8 cellular contexts compared by ENCODE assay signal in the genomic region with DNA sequence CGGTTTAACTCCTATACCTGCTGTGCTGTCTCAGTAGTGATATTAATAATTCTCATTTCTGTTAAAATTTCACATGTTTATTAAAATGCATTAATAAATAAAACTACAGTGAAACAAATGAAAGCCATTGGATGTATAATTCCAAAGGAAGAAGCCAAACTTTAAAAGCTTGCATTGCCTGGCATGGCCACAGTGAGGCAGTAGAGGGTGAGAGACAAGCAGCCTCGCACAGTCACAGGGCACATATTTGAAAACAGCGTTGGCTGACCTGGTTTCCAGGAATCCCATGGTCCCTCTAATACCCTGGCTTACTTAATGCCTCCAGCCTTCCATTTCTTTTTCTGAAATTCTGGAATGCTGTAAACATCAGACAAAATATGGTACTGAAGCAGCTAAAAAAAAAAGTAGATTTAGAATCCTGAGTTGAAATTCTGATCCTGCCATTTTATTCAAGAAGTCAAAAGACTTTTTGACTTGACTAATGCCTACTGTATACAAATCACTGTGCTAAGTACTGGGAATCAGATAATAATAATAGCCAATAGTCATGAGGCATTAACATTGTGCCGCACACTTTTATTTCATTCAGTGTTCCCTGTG. TPM values are rescaled to one million over a fixed set of nuclear protein-coding genes. Genes with fewer than 3 reads are reported as not detected.
DNase-seq lines count a peak whose midpoint lies in the region; ATAC-seq and TF ChIP-seq lines count a peak whose summit lies in the region.

No MANE protein-coding gene starts in this region.

- intact Hi-C loops in ascending aorta (cut with DNase I) = loop anchor here (2.0 kb wide), 1 partner anchor 243 kb away; a partner anchor contains a TSS

- peaks cover 7 to 16% of the 10 kb centered on the region in 2 donors for H3K36me3 ChIP-seq in ascending aorta
- H3K36me3 ChIP-seq in hepatocyte (replicated peaks; ENCODE audit: insufficient read depth, low read depth) = no peaks in the 10 kb centered on the region

- WGBS in hepatocyte (ENCODE audit: low lambda C conversion rate, missing lambda C conversion rate) = 38% methylated on average over 4 of the region's 4 CpGs

- peak; percentile 70 for DNase-seq in GM10248 (ENCODE audit: extremely low spot score)
- peak; percentile 42 for DNase-seq in MV-4-11 (lab: John Stamatoyannopoulos, UW)
- DNase-seq in T-helper 2 cell = peak in 4 of 5 experiments; percentile 34 to 53 (median 50)
- peak; percentile 19 to 88 for DNase-seq in ascending aorta (ENCODE audit: low spot score in 2 of 2)
- DNase-seq in hepatocyte (ENCODE audit: low spot score) = peak; percentile 80
- peak; percentile 63 for DNase-seq in stimulated activated CD4-positive, alpha-beta T cell treated with anti-CD3 and anti-CD28 coated beads, Interleukin-12 subunit alpha, Interleukin-12 subunit beta, amount 100 ng/mL, for 4 hours

- ATAC-seq in HG03139 (IDR thresholded peaks at IDR 0.05; ENCODE audit: unreplicated experiment) (no peak), HG02610 (IDR thresholded peaks at IDR 0.05; ENCODE audit: unreplicated experiment) (no peak)

- TF ChIP-seq CTCF in GM10248 (IDR thresholded peaks at IDR 0.05; ENCODE audit: control extremely low read depth, extremely low read depth, low read depth, missing control alignments) (peak; percentile 95), ascending aorta (IDR thresholded peaks at IDR 0.05) (peak; percentile 66 to 86 (median 83)), hepatocyte (IDR thresholded peaks at IDR 0.05; ENCODE audit: poor library complexity) (peak; percentile 79)

- POLR2A ChIA-PET in GM10248 (lab: Yijun Ruan, JAX) = interaction anchor here (1.3 kb wide), 1 partner anchor 9 kb away, joined by 7 read pairs; a partner anchor contains a TSS

- no peak overlapping the region for H3K4me2 ChIP-seq in hepatocyte

- H3K27me3 ChIP-seq in ascending aorta = no peaks in the 10 kb centered on the region
- H3K27me3 ChIP-seq in hepatocyte = no peaks in the 10 kb centered on the region

- H3K4me3 ChIP-seq in ascending aorta (no peak overlapping the region), hepatocyte (no peak overlapping the region)

- no peaks in the 10 kb centered on the region for H4K20me1 ChIP-seq in hepatocyte (ENCODE audit: insufficient read depth, poor library complexity, severe bottlenecking)

- H3K9me3 ChIP-seq in ascending aorta = no peaks in the 10 kb centered on the region
- H3K9me3 ChIP-seq in hepatocyte (ENCODE audit: low read depth) = no peaks in the 10 kb centered on the region

- peak overlapping the region; percentile 25 to 38 for H3K27ac ChIP-seq in ascending aorta
- no peak overlapping the region for H3K27ac ChIP-seq in hepatocyte

- H3K9me2 ChIP-seq in hepatocyte (replicated peaks; ENCODE audit: insufficient read depth) = no peaks in the 10 kb centered on the region

- CTCF ChIA-PET in GM10248 (lab: Yijun Ruan, JAX) = interaction anchor here (0.7 to 41.1 kb wide), 61 partner anchors 8 to 633 kb away, joined by 3 to 1252 read pairs (median 5); a partner anchor contains a TSS

- H2AFZ ChIP-seq in hepatocyte = no peak overlapping the region

- no peaks in the 10 kb centered on the region for H3K79me2 ChIP-seq in hepatocyte

- peaks cover 0 to 4% of the 10 kb centered on the region in 2 donors for H3K4me1 ChIP-seq in ascending aorta
- no peaks in the 10 kb centered on the region for H3K4me1 ChIP-seq in hepatocyte (ENCODE audit: insufficient read depth)

RNA-seq across cellular contexts. Expression of a gene that starts 6.7 kb away (rescaled TPM):
- total RNA-seq in ascending aorta (0.43 TPM), hepatocyte (6.8 and 7.5 TPM in 2 replicates)
- polyA plus RNA-seq in hepatocyte = 4.0 and 5.3 TPM in 2 replicates

RNA-seq across cellular contexts. Expression of a gene that starts 8.4 kb away (rescaled TPM):
- total RNA-seq in ascending aorta = 8.1 TPM
- 6.3 and 7.3 TPM in 2 replicates for total RNA-seq in hepatocyte
- 7.6 and 18.1 TPM in 2 replicates for polyA plus RNA-seq in hepatocyte
